In genomic region chr7:77528368-77528767, GRCh38 we compare ENCODE assay signal across 21 cellular contexts. TPM values are rescaled to one million over a fixed set of nuclear protein-coding genes. Genes with fewer than 3 reads are reported as not detected.
DNase-seq lines count a peak whose midpoint lies in the region; ATAC-seq, FAIRE-seq and TF ChIP-seq lines count a peak whose summit lies in the region.
"Had no signal": no experiment of that assay in that cellular context is flagged by ENCODE, and none has a peak within 500 bp of the region (broad histone marks: within the 10 kb centered on the region; RNA-seq: fewer than 3 reads in every experiment).

No MANE protein-coding gene starts in this region.

- H3K27me3 ChIP-seq in keratinocyte (ENCODE audit: control insufficient read depth, extremely low read depth, insufficient read depth, low read length) (no peaks in the 10 kb centered on the region), body of pancreas (no peaks in the 10 kb centered on the region)

- H4K20me1 ChIP-seq in keratinocyte (ENCODE audit: control insufficient read depth, extremely low read depth, insufficient read depth, low read length): no peaks in the 10 kb centered on the region

- H3K4me2 ChIP-seq in keratinocyte (ENCODE audit: control insufficient read depth, extremely low read depth, insufficient read depth, low read depth, low read length): peak overlapping the region; percentile 18

- ATAC-seq in activated B cell treated with CpG ODN at 0.5 μM for 24 hours (ENCODE audit: low read depth) (no peak), HG02642 (IDR thresholded peaks at IDR 0.05; ENCODE audit: poor library complexity, unreplicated experiment) (no peak), body of pancreas (no peak)
- ATAC-seq: HepG2, K562 had no signal

- DNase-seq in LoVo (ENCODE audit: low spot score): peak; percentile 32
- DNase-seq in activated B cell treated with CpG ODN at 0.5 μM for 24 hours: no peak
- no peak for DNase-seq in keratinocyte (ENCODE audit: low read depth, low spot score)
- DNase-seq in type B pancreatic cell (ENCODE audit: extremely low spot score, unreplicated experiment): no peak
- no peak for DNase-seq in posterior vena cava (ENCODE audit: low spot score)
- DNase-seq in body of pancreas: no peak
- DNase-seq: CD4-positive, CD25-positive, alpha-beta regulatory T cell; COR-L47; DMS79; H7; HFFc6; NCI-H1105 treated with DMSO at 0.1 percent for 48 hours; NCI-H2029 treated with DMSO at 0.1 percent for 48 hours; NCI-H345; NCI-H524 treated with DMSO at 0.1 percent for 48 hours; NCI-H82; Right ventricle myocardium superior had no signal

- H3K4me3 ChIP-seq in keratinocyte (ENCODE audit: control insufficient read depth in 2 of 3, extremely low read depth in 1 of 3, insufficient read depth in 2 of 3, low read depth in 1 of 3, low read length in 3 of 3): no peak overlapping the region
- H3K4me3 ChIP-seq in body of pancreas: no peak overlapping the region
- H3K4me3 ChIP-seq: K562 had no signal

- H3K4me1 Mint-ChIP-seq in activated B cell treated with CpG ODN at 0.5 μM for 24 hours (peaks cover 37% of the 10 kb centered on the region), type B pancreatic cell (ENCODE audit: unreplicated experiment) (peaks cover 6% of the 10 kb centered on the region)

- TF ChIP-seq POLR2A in body of pancreas (IDR thresholded peaks at IDR 0.05): no peak

- POLR2A ChIA-PET in activated B cell treated with CpG ODN at 0.5 μM for 24 hours (lab: Charles Lee): interaction anchor here (0.6 kb wide), 1 partner anchor 78 kb away, joined by 4 read pairs; no protein-coding TSS in a partner anchor

- peak overlapping the region; percentile 61 for H3K27ac Mint-ChIP-seq in activated B cell treated with CpG ODN at 0.5 μM for 24 hours
- peak overlapping the region; percentile 66 for H3K27ac Mint-ChIP-seq in type B pancreatic cell
- H3K27ac Mint-ChIP-seq: CD4-positive, CD25-positive, alpha-beta regulatory T cell; HFFc6 had no signal

- peaks cover 11% of the 10 kb centered on the region for H3K4me1 ChIP-seq in keratinocyte (ENCODE audit: control insufficient read depth, extremely low read depth, insufficient read depth, low read length)
- no peaks in the 10 kb centered on the region for H3K4me1 ChIP-seq in body of pancreas

- H3K36me3 Mint-ChIP-seq in activated B cell treated with CpG ODN at 0.5 μM for 24 hours (ENCODE audit: low read depth) (no peaks in the 10 kb centered on the region), type B pancreatic cell (no peaks in the 10 kb centered on the region)
- H3K36me3 Mint-ChIP-seq: CD4-positive, CD25-positive, alpha-beta regulatory T cell had no signal

- dilution Hi-C loops in keratinocyte (cut with MboI; ENCODE audit: extremely low pct_ligation_motif_present, low sequenced_read_pairs): no loop called here

- H2AFZ ChIP-seq in keratinocyte (ENCODE audit: control insufficient read depth, low read length): no peak overlapping the region

- H3K27me3 Mint-ChIP-seq in activated B cell treated with CpG ODN at 0.5 μM for 24 hours (no peaks in the 10 kb centered on the region), type B pancreatic cell (no peaks in the 10 kb centered on the region)

- CTCF ChIA-PET in activated B cell treated with CpG ODN at 0.5 μM for 24 hours (lab: Charles Lee): interaction anchor here (0.6 kb wide), 1 partner anchor 164 kb away, joined by 3 read pairs; no protein-coding TSS in a partner anchor

- H3K9me3 Mint-ChIP-seq in activated B cell treated with CpG ODN at 0.5 μM for 24 hours: no peaks in the 10 kb centered on the region
- peaks cover 4% of the 10 kb centered on the region for H3K9me3 Mint-ChIP-seq in type B pancreatic cell

- H3K9me1 ChIP-seq in keratinocyte (ENCODE audit: control insufficient read depth, extremely low read depth, insufficient read depth, low read length): no peaks in the 10 kb centered on the region

- H3K4me3 Mint-ChIP-seq in activated B cell treated with CpG ODN at 0.5 μM for 24 hours: no peak overlapping the region
- H3K4me3 Mint-ChIP-seq in type B pancreatic cell: no peak overlapping the region
- H3K4me3 Mint-ChIP-seq: CD4-positive, CD25-positive, alpha-beta regulatory T cell; HFFc6 had no signal

- H3K36me3 ChIP-seq in keratinocyte (ENCODE audit: control insufficient read depth in 2 of 2, extremely low read depth in 1 of 2, insufficient read depth in 2 of 2, low read length in 2 of 2) (no peaks in the 10 kb centered on the region), body of pancreas (replicated peaks in 1 of 2; ENCODE audit: insufficient read depth in 1 of 2, low read depth in 2 of 2) (no peaks in the 10 kb centered on the region)

- H3K9me3 ChIP-seq in keratinocyte (ENCODE audit: control insufficient read depth, low read depth, low read length) (no peaks in the 10 kb centered on the region), body of pancreas (no peaks in the 10 kb centered on the region)

- intact Hi-C loops in activated B cell treated with CpG ODN at 0.5 μM for 24 hours (cut with micrococcal nuclease): no loop called here
- intact Hi-C loops in posterior vena cava (cut with DNase I): no loop called here
- intact Hi-C loops in body of pancreas (cut with DNase I): no loop called here

- no peak for TF ChIP-seq CTCF in activated B cell treated with CpG ODN at 0.5 μM for 24 hours (IDR thresholded peaks at IDR 0.05)
- TF ChIP-seq CTCF in keratinocyte (optimal IDR thresholded peaks at IDR 0.05 in 1 of 3, IDR thresholded peaks at IDR 0.05 in 1 of 3, conservative IDR thresholded peaks at IDR 0.05 in 1 of 3; ENCODE audit: extremely low read depth in 1 of 3, insufficient read depth in 2 of 3, low read length in 3 of 3): no peak
- TF ChIP-seq CTCF in type B pancreatic cell (conservative IDR thresholded peaks at IDR 0.05): no peak
- TF ChIP-seq CTCF in body of pancreas (IDR thresholded peaks at IDR 0.05): no peak

- H3K79me2 ChIP-seq in keratinocyte (ENCODE audit: control insufficient read depth, insufficient read depth, low read length): no peaks in the 10 kb centered on the region

- peak overlapping the region; percentile 65 for H3K27ac ChIP-seq in keratinocyte (ENCODE audit: control insufficient read depth, insufficient read depth, low read length)
- no peak overlapping the region for H3K27ac ChIP-seq in body of pancreas

- no peak for FAIRE-seq in keratinocyte (lab: Jason Lieb, UNC)
- FAIRE-seq: HepG2, K562, RCC 7860 had no signal

- no peak overlapping the region for H3K9ac ChIP-seq in keratinocyte (ENCODE audit: control insufficient read depth, extremely low read depth, insufficient read depth, low read length)

RNA-seq across cellular contexts. Expression of gene PTPN12, which starts 8.7 kb away (rescaled TPM):
- total RNA-seq in activated B cell treated with CpG ODN at 0.5 μM for 24 hours (31.2 and 39.2 TPM in 2 replicates), type B pancreatic cell (ENCODE audit: low replicate concordance) (69.1 and 76.7 TPM in 2 replicates), posterior vena cava (100 to 1,000 TPM in 1 of 2 donors, 10 to 100 TPM in 1; 92.6 to 103 TPM), body of pancreas (10 to 100 TPM; 39.7 to 57.4 TPM)
- polyA plus RNA-seq in keratinocyte: 46.9 to 61.1 TPM (median 53.1 TPM) in 3 replicates
- polyA plus RNA-seq in keratinocyte (2011; ENCODE audit: low read depth): 136 TPM
- polyA plus RNA-seq in keratinocyte (2011; cell fraction: cytosol; rRNA removed): 36.6 and 72.4 TPM in 2 replicates
- polyA plus RNA-seq in keratinocyte (2011; cell fraction: nucleus; rRNA removed): 80.9 and 83.7 TPM in 2 replicates
- 52.7 and 58.2 TPM in 2 replicates for polyA plus RNA-seq in keratinocyte (2012; ENCODE audit: low replicate concordance)
- 33.2 to 101 TPM (median 77.0 TPM) in 3 replicates for polyA minus RNA-seq in keratinocyte
- 23.8 TPM for polyA minus RNA-seq in keratinocyte (2011; cell fraction: cytosol; rRNA and poly(A)+ RNA removed)
- polyA minus RNA-seq in keratinocyte (2011; cell fraction: nucleus; rRNA and poly(A)+ RNA removed): 47.2 and 112 TPM in 2 replicates
